8 cellular contexts compared by ENCODE assay signal in the genomic region with DNA sequence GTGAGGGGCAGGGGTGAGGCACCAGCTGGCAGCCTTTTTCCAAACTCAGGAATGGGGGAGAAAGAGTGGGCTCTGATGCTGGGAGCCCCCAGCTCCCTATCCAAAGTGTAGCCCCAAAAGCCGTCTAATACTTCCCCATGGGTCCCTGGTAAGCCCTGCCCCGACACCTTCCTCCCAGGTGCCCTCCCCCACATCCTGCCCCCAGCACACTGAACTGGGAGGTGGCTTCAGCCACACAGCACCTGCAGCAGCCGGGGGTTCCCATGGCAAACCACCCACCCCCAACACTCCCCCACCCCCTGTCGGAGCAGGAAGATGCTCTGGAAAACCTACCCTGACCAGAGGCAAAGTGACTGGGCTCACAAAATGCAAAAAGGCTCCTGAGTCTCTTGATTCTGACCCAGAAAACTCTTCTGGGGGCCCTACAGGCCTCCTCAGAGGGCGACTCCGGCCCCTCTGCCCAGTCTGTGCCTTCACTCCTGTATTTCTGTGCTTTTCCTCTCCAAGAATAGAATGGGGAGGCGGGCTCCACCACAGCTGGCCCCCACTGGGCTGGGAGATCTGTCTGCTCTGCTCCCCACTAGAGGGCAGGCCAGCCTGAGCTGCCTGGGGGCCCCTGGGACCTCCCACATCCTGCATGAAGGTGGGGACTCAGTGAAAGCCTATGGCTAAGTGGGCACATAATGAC.
A peak's percentile ranks its signal among the peaks of the same experiment; 100 is the strongest.
DNase-seq lines count a peak whose midpoint lies in the region; ATAC-seq, FAIRE-seq and TF ChIP-seq lines count a peak whose summit lies in the region.

No MANE protein-coding gene starts in this region.

- DNase-seq in T-helper 2 cell treated with Interferon-gamma antibody and Interleukin-4, amounts not matched to agents 5 μg/mL and 100 μg/mL, for 36 hours (ENCODE audit: low spot score): no peak
- DNase-seq in bronchial epithelial cell (ENCODE audit: low read depth): no peak
- DNase-seq in naive B cell: peak; percentile 23
- DNase-seq in NCI-H345 treated with DMSO at 0.1 percent for 48 hours (lab: John Stamatoyannopoulos, UW; ENCODE audit: unreplicated experiment): no peak

- no peak overlapping the region for H3K27ac Mint-ChIP-seq in T-helper 2 cell treated with Interferon-gamma antibody and Interleukin-4, amounts not matched to agents 5 μg/mL and 100 μg/mL, for 36 hours
- H3K27ac Mint-ChIP-seq in naive B cell: peak overlapping the region; percentile 23 to 92 (median 83)

- FAIRE-seq in bronchial epithelial cell (lab: Jason Lieb, UNC): no peak

- peak; percentile 78 for TF ChIP-seq CTCF in GM12872 (IDR thresholded peaks at IDR 0.05; ENCODE audit: insufficient read depth, low read depth, low read length)
- peak; percentile 57 for TF ChIP-seq CTCF in bronchial epithelial cell (IDR thresholded peaks at IDR 0.05; ENCODE audit: insufficient read depth, low read length, severe bottlenecking)

- H3K36me3 ChIP-seq in bronchial epithelial cell (ENCODE audit: control insufficient read depth, insufficient read depth, low read length): no peaks in the 10 kb centered on the region

- ATAC-seq in HG02642 (IDR thresholded peaks at IDR 0.05; ENCODE audit: poor library complexity, unreplicated experiment): peak; percentile 61
- ATAC-seq in naive B cell (ENCODE audit: low read depth in 2 of 2): peak; percentile 86 to 88
- ATAC-seq in GM19397 (IDR thresholded peaks at IDR 0.05; ENCODE audit: unreplicated experiment): no peak
- no peak for ATAC-seq in HG03025 (IDR thresholded peaks at IDR 0.05; ENCODE audit: low FRiP score, unreplicated experiment)

- H3K27me3 ChIP-seq in bronchial epithelial cell (ENCODE audit: control insufficient read depth, insufficient read depth, low read length): no peaks in the 10 kb centered on the region

- no peak overlapping the region for H3K4me3 ChIP-seq in bronchial epithelial cell (ENCODE audit: low read depth, low read length)

- no peaks in the 10 kb centered on the region for H3K27me3 Mint-ChIP-seq in T-helper 2 cell treated with Interferon-gamma antibody and Interleukin-4, amounts not matched to agents 5 μg/mL and 100 μg/mL, for 36 hours (ENCODE audit: low read depth)
- H3K27me3 Mint-ChIP-seq in naive B cell: no peaks in the 10 kb centered on the region

- peak overlapping the region; percentile 43 for H3K4me3 Mint-ChIP-seq in T-helper 2 cell treated with Interferon-gamma antibody and Interleukin-4, amounts not matched to agents 5 μg/mL and 100 μg/mL, for 36 hours
- H3K4me3 Mint-ChIP-seq in naive B cell: peak overlapping the region in 6 of 8 donors; percentile 23 to 88 (median 60)

- H3K4me1 Mint-ChIP-seq in T-helper 2 cell treated with Interferon-gamma antibody and Interleukin-4, amounts not matched to agents 5 μg/mL and 100 μg/mL, for 36 hours (ENCODE audit: low read depth): peaks cover 15% of the 10 kb centered on the region
- peaks cover 34 to 53% (median 35%) of the 10 kb centered on the region in 3 donors for H3K4me1 Mint-ChIP-seq in naive B cell

- H3K9me3 Mint-ChIP-seq in T-helper 2 cell treated with Interferon-gamma antibody and Interleukin-4, amounts not matched to agents 5 μg/mL and 100 μg/mL, for 36 hours: no peaks in the 10 kb centered on the region
- no peaks in the 10 kb centered on the region for H3K9me3 Mint-ChIP-seq in naive B cell

- H3K36me3 Mint-ChIP-seq in T-helper 2 cell treated with Interferon-gamma antibody and Interleukin-4, amounts not matched to agents 5 μg/mL and 100 μg/mL, for 36 hours (ENCODE audit: low read depth): no peaks in the 10 kb centered on the region
- H3K36me3 Mint-ChIP-seq in naive B cell: no peaks in the 10 kb centered on the region

Comparison
In these comparisons a context has a peak if more than half of its experiments do, and no peak if none do; other contexts are left out.
1. ATAC-seq: peak in HG02642 (single experiment) and naive B cell (2 of 2); none in GM19397 (single experiment) and HG03025 (single experiment).